ENCODE assay signal across 23 cellular contexts in genomic region chr1:9420835-9421532, GRCh38.
DNase-seq lines count a peak whose midpoint lies in the region; ATAC-seq and FAIRE-seq lines count a peak whose summit lies in the region.
"Had no signal": no experiment of that assay in that cellular context is flagged by ENCODE, and none has a peak within 500 bp of the region (broad histone marks: within the 10 kb centered on the region; RNA-seq: fewer than 3 reads in every experiment).

No MANE protein-coding gene starts in this region.

- CTCF ChIA-PET in activated CD4-positive, alpha-beta T cell treated with anti-CD3 and anti-CD28 coated beads for 36 hours (lab: Charles Lee): interaction anchor here (0.6 kb wide), 1 partner anchor 184 kb away, joined by 3 read pairs; no protein-coding TSS in a partner anchor
- CTCF ChIA-PET in activated CD4-positive, alpha-beta T cell treated with anti-CD3 and anti-CD28 coated beads, Interleukin-2, amount 10 ng/mL, durations not matched to agents 7 days and 5 days (lab: Charles Lee): interaction anchor here (0.5 to 5.0 kb wide), 3 partner anchors 12 to 242 kb away, joined by 3 to 34 read pairs (median 6); no protein-coding TSS in a partner anchor

- peak; percentile 34 for ATAC-seq in activated CD4-positive, alpha-beta T cell treated with anti-CD3 and anti-CD28 coated beads for 36 hours
- ATAC-seq in memory B cell (ENCODE audit: low read depth): peak; percentile 43
- no peak for ATAC-seq in GM18517 (IDR thresholded peaks at IDR 0.05; ENCODE audit: unreplicated experiment)
- ATAC-seq: body of pancreas; gastrocnemius medialis; naive thymus-derived CD8-positive, alpha-beta T cell had no signal

- H3K9me3 Mint-ChIP-seq in activated CD4-positive, alpha-beta T cell treated with anti-CD3 and anti-CD28 coated beads for 36 hours (ENCODE audit: low read depth): no peaks in the 10 kb centered on the region
- peaks cover 5% of the 10 kb centered on the region for H3K9me3 Mint-ChIP-seq in activated CD4-positive, alpha-beta T cell treated with anti-CD3 and anti-CD28 coated beads, Interleukin-2, amount 10 ng/mL, durations not matched to agents 7 days and 5 days
- H3K9me3 Mint-ChIP-seq in memory B cell: no peaks in the 10 kb centered on the region
- H3K9me3 Mint-ChIP-seq: CD8-positive, alpha-beta memory T cell; naive thymus-derived CD8-positive, alpha-beta T cell had no signal

- no peak overlapping the region for H3K4me3 Mint-ChIP-seq in activated CD4-positive, alpha-beta T cell treated with anti-CD3 and anti-CD28 coated beads for 36 hours
- H3K4me3 Mint-ChIP-seq in activated CD4-positive, alpha-beta T cell treated with anti-CD3 and anti-CD28 coated beads, Interleukin-2, amount 10 ng/mL, durations not matched to agents 7 days and 5 days: no peak overlapping the region
- H3K4me3 Mint-ChIP-seq in memory B cell: no peak overlapping the region

- peaks cover 44% of the 10 kb centered on the region for H3K4me1 Mint-ChIP-seq in activated CD4-positive, alpha-beta T cell treated with anti-CD3 and anti-CD28 coated beads for 36 hours
- peaks cover 54% of the 10 kb centered on the region for H3K4me1 Mint-ChIP-seq in activated CD4-positive, alpha-beta T cell treated with anti-CD3 and anti-CD28 coated beads, Interleukin-2, amount 10 ng/mL, durations not matched to agents 7 days and 5 days
- peaks cover 32% of the 10 kb centered on the region for H3K4me1 Mint-ChIP-seq in memory B cell

- intact Hi-C loops in activated CD4-positive, alpha-beta T cell treated with anti-CD3 and anti-CD28 coated beads for 36 hours (cut with DNase I, micrococcal nuclease): loop anchor here in 1 of 2 experiments (10.0 kb wide), 1 partner anchor 516 kb away; no protein-coding TSS in a partner anchor

- DNase-seq in activated CD4-positive, alpha-beta T cell treated with anti-CD3 and anti-CD28 coated beads for 36 hours: no peak
- DNase-seq in activated CD4-positive, alpha-beta T cell treated with anti-CD3 and anti-CD28 coated beads, Interleukin-2, amount 10 ng/mL, durations not matched to agents 7 days and 5 days: no peak
- no peak for DNase-seq in GM18507 (ENCODE audit: extremely low spot score, insufficient read length, low read depth)
- DNase-seq in RPMI8226: peak; percentile 9
- no peak for DNase-seq in memory B cell (ENCODE audit: low spot score in 2 of 2)
- DNase-seq in dermis blood vessel endothelial cell: no peak
- no peak for DNase-seq in kidney tubule cell (ENCODE audit: low spot score)
- DNase-seq: body of pancreas; CD8-positive, alpha-beta memory T cell; cerebellar nuclear complex; DMS153; dorsolateral prefrontal cortex; gastrocnemius medialis; left ventricle myocardium inferior; midbrain; naive thymus-derived CD8-positive, alpha-beta T cell; NCI-H1092 treated with DMSO at 0.1 percent for 48 hours; NCI-H187; NCI-H526; occipital lobe; stimulated activated naive CD4-positive, alpha-beta T cell had no signal

- H3K27ac Mint-ChIP-seq in activated CD4-positive, alpha-beta T cell treated with anti-CD3 and anti-CD28 coated beads for 36 hours: no peak overlapping the region
- no peak overlapping the region for H3K27ac Mint-ChIP-seq in activated CD4-positive, alpha-beta T cell treated with anti-CD3 and anti-CD28 coated beads, Interleukin-2, amount 10 ng/mL, durations not matched to agents 7 days and 5 days
- H3K27ac Mint-ChIP-seq in memory B cell: no peak overlapping the region

- H3K27me3 Mint-ChIP-seq in activated CD4-positive, alpha-beta T cell treated with anti-CD3 and anti-CD28 coated beads for 36 hours: no peaks in the 10 kb centered on the region
- peaks cover 43% of the 10 kb centered on the region for H3K27me3 Mint-ChIP-seq in activated CD4-positive, alpha-beta T cell treated with anti-CD3 and anti-CD28 coated beads, Interleukin-2, amount 10 ng/mL, durations not matched to agents 7 days and 5 days
- H3K27me3 Mint-ChIP-seq in memory B cell: peaks cover 2% of the 10 kb centered on the region

- FAIRE-seq in GM18507 (lab: Jason Lieb, UNC): peak; percentile 49
- FAIRE-seq: RCC 7860 had no signal

- no peaks in the 10 kb centered on the region for H3K36me3 Mint-ChIP-seq in activated CD4-positive, alpha-beta T cell treated with anti-CD3 and anti-CD28 coated beads for 36 hours (ENCODE audit: low read depth)
- no peaks in the 10 kb centered on the region for H3K36me3 Mint-ChIP-seq in activated CD4-positive, alpha-beta T cell treated with anti-CD3 and anti-CD28 coated beads, Interleukin-2, amount 10 ng/mL, durations not matched to agents 7 days and 5 days (ENCODE audit: low read depth)
- no peaks in the 10 kb centered on the region for H3K36me3 Mint-ChIP-seq in memory B cell
- H3K36me3 Mint-ChIP-seq: CD8-positive, alpha-beta memory T cell had no signal

- POLR2A ChIA-PET in activated CD4-positive, alpha-beta T cell treated with anti-CD3 and anti-CD28 coated beads for 36 hours (lab: Charles Lee): interaction anchor here (0.6 kb wide), 1 partner anchor 223 kb away, joined by 4 read pairs; no protein-coding TSS in a partner anchor
- POLR2A ChIA-PET in activated CD4-positive, alpha-beta T cell treated with anti-CD3 and anti-CD28 coated beads, Interleukin-2, amount 10 ng/mL, durations not matched to agents 7 days and 5 days (lab: Charles Lee): no interaction called here
